Comparison of ENCODE assay signal across 15 cellular contexts in the genomic region with DNA sequence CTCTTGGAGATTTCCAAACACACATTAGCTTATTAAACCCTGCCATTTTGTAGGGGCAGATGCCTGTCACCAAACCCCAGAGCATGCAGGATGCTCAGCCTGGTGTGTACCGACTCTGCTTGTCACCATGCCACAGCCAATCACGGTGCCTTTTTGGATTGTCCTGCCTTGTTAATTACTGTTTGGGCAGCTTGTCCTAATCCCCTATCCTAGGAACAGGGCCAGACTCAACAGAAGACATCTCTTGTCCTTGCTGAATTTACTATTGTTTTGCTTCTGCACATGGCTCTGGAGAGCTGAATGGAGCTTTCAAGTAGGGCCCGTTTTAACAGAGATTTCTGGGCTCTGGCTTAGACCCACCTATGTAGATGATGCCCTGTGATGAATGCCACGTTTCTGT.
"Had no signal": no experiment of that assay in that cellular context is flagged by ENCODE, and none has a peak within 500 bp of the region (broad histone marks: within the 10 kb centered on the region; RNA-seq: fewer than 3 reads in every experiment).

No MANE protein-coding gene starts in this region.

- DNase-seq: activated CD4-positive, alpha-beta memory T cell treated with anti-CD3 and anti-CD28 coated beads, Interleukin-2, amount 10 ng/mL, durations not matched to agents 7 days and 5 days; activated gamma-delta T cell treated with Interleukin-2 at 50 U/mL for 16 hours; activated naive CD8-positive, alpha-beta T cell treated with anti-CD3 and anti-CD28 coated beads, Interleukin-2, amount 10 ng/mL, durations not matched to agents 7 days and 5 days; activated T-cell treated with anti-CD3 and anti-CD28 coated beads, Interleukin-2, amount 50 U/mL, for 48 hours; endodermal cell; erythroblast; immature natural killer cell; retina; stimulated activated CD4-positive, alpha-beta T cell treated with anti-CD3 and anti-CD28 coated beads, Interleukin-15, amount 100 ng/mL, for 24 hours; stimulated activated CD4-positive, alpha-beta T cell treated with anti-CD3 and anti-CD28 coated beads, Interleukin-4, amount 100 ng/mL, for 24 hours; stomach; T-helper 1 cell; tibial artery had no signal

- H3K4me3 ChIP-seq: cardiac muscle cell, stomach, tibial artery had no signal

- H3K27ac ChIP-seq: cardiac muscle cell, stomach, tibial artery, VCaP had no signal

- H3K27me3 ChIP-seq: cardiac muscle cell, tibial artery had no signal
